In genomic region chr3:132535575-132536441, GRCh38 we compare ENCODE assay signal across 8 cellular contexts.
DNase-seq lines count a peak whose midpoint lies in the region; ATAC-seq and TF ChIP-seq lines count a peak whose summit lies in the region.

No MANE protein-coding gene starts in this region.

- no peak overlapping the region for H3K27ac Mint-ChIP-seq in CD8-positive, alpha-beta T cell

- H3K4me3 Mint-ChIP-seq in CD8-positive, alpha-beta T cell, result no peak overlapping the region

- H3K4me1 Mint-ChIP-seq in CD8-positive, alpha-beta T cell (ENCODE audit: low read depth), result no peaks in the 10 kb centered on the region

- no peak for ATAC-seq in CD8-positive, alpha-beta T cell
- ATAC-seq in right lobe of liver, result peak; percentile 90 to 94 (median 92)

- H3K4me1 ChIP-seq in CD8-positive, alpha-beta T cell (ENCODE audit: insufficient read depth, low read length), result no peaks in the 10 kb centered on the region
- H3K4me1 ChIP-seq in right lobe of liver, result no peaks in the 10 kb centered on the region

- H3K9me3 Mint-ChIP-seq in CD8-positive, alpha-beta T cell, result no peaks in the 10 kb centered on the region

- H3K27me3 Mint-ChIP-seq in CD8-positive, alpha-beta T cell (ENCODE audit: low read depth), result no peaks in the 10 kb centered on the region

- H3K36me3 Mint-ChIP-seq in CD8-positive, alpha-beta T cell, result peaks cover 70% of the 10 kb centered on the region

- intact Hi-C loops in CD8-positive, alpha-beta T cell (cut with DNase I, micrococcal nuclease), result loop anchor here (1.0 to 10.0 kb wide), 3 partner anchors 106 to 889 kb away; no protein-coding TSS in a partner anchor
- intact Hi-C loops in right lobe of liver (cut with DNase I), result loop anchor here in 1 of 2 donors (10.0 kb wide), 1 partner anchor 109 kb away; no protein-coding TSS in a partner anchor

- no peak for TF ChIP-seq POLR2A in right lobe of liver (IDR thresholded peaks at IDR 0.05)

- DNase-seq in CD8-positive, alpha-beta T cell, result peak in 5 of 7 experiments; percentile 32 to 51 (median 35)
- DNase-seq in H7, result peak; percentile 51
- peak; percentile 58 for DNase-seq in NCI-H2107 treated with DMSO at 0.1 percent for 48 hours (lab: John Stamatoyannopoulos, UW; ENCODE audit: unreplicated experiment)
- DNase-seq in activated CD4-positive, CD25-positive, alpha-beta regulatory T cell treated with anti-CD3 and anti-CD28 coated beads, Interleukin-2, amount 50 U/mL, for 72 hours, result peak; percentile 48
- no peak for DNase-seq in coronary artery (ENCODE audit: low spot score)
- peak in 2 of 3 donors; percentile 30 to 60 for DNase-seq in right lobe of liver
- DNase-seq in stimulated activated CD4-positive, alpha-beta T cell treated with anti-CD3 and anti-CD28 coated beads, TNF-alpha, amount 100 ng/mL, for 48 hours (ENCODE audit: low read depth in 3 of 3), result peak; percentile 16 to 43 (median 43)
- DNase-seq in NCI-H1048 (lab: John Stamatoyannopoulos, UW), result no peak

- POLR2A ChIA-PET in CD8-positive, alpha-beta T cell (lab: Charles Lee), result interaction anchor here (0.5 kb wide), 1 partner anchor 106 kb away, joined by 3 read pairs; no protein-coding TSS in a partner anchor

- WGBS in right lobe of liver (ENCODE audit: insufficient coverage, low coverage, low lambda C conversion rate, missing lambda C conversion rate), result 48% methylated on average over 7 of the region's 7 CpGs

- H3K27ac ChIP-seq in CD8-positive, alpha-beta T cell (ENCODE audit: low read depth, low read length), result no peak overlapping the region
- H3K27ac ChIP-seq in coronary artery (peak overlapping the region; percentile 12 to 59), right lobe of liver (no peak overlapping the region)

- no peaks in the 10 kb centered on the region for H3K9me3 ChIP-seq in CD8-positive, alpha-beta T cell (ENCODE audit: low read length)
- no peaks in the 10 kb centered on the region for H3K9me3 ChIP-seq in right lobe of liver

- CTCF ChIA-PET in CD8-positive, alpha-beta T cell (lab: Charles Lee), result interaction anchor here (0.7 to 5.1 kb wide), 26 partner anchors 9 to 921 kb away, joined by 3 to 45 read pairs (median 4); no protein-coding TSS in a partner anchor

- H3K27me3 ChIP-seq in CD8-positive, alpha-beta T cell (ENCODE audit: insufficient read depth, low read length), result no peaks in the 10 kb centered on the region
- no peaks in the 10 kb centered on the region for H3K27me3 ChIP-seq in H7 (ENCODE audit: control insufficient read depth, insufficient read depth, low read length)
- no peaks in the 10 kb centered on the region for H3K27me3 ChIP-seq in right lobe of liver

- TF ChIP-seq CTCF in CD8-positive, alpha-beta T cell (IDR thresholded peaks at IDR 0.05), result peak; percentile 80
- TF ChIP-seq CTCF in coronary artery (IDR thresholded peaks at IDR 0.05) (peak; percentile 37), right lobe of liver (IDR thresholded peaks at IDR 0.05) (peak; percentile 58 to 68 (median 62))

- H3K4me3 ChIP-seq in CD8-positive, alpha-beta T cell (ENCODE audit: low read depth, low read length), result no peak overlapping the region
- H3K4me3 ChIP-seq in H7 (ENCODE audit: insufficient read depth, low read depth, low read length) (no peak overlapping the region), coronary artery (no peak overlapping the region), right lobe of liver (no peak overlapping the region)

- peaks cover 31% of the 10 kb centered on the region for H3K36me3 ChIP-seq in CD8-positive, alpha-beta T cell (ENCODE audit: insufficient read depth, low read length)
- peaks cover 3% of the 10 kb centered on the region for H3K36me3 ChIP-seq in H7 (replicated peaks; ENCODE audit: control insufficient read depth, insufficient read depth, low read length)
- peaks cover 0 to 25% (median 7%) of the 10 kb centered on the region in 4 donors for H3K36me3 ChIP-seq in right lobe of liver

Comparison
In these comparisons a context has a peak if more than half of its experiments do, and no peak if none do; other contexts are left out.
1. DNase-seq: peak in CD8-positive, alpha-beta T cell (5 of 7), H7 (single experiment), NCI-H2107 treated with DMSO at 0.1 percent for 48 hours (single experiment), activated CD4-positive, CD25-positive, alpha-beta regulatory T cell treated with anti-CD3 and anti-CD28 coated beads, Interleukin-2, amount 50 U/mL, for 72 hours (single experiment), right lobe of liver (2 of 3) and stimulated activated CD4-positive, alpha-beta T cell treated with anti-CD3 and anti-CD28 coated beads, TNF-alpha, amount 100 ng/mL, for 48 hours (3 of 3); none in coronary artery (single experiment) and NCI-H1048 (single experiment).
2. H3K27ac ChIP-seq: peak in coronary artery (2 of 2); none in CD8-positive, alpha-beta T cell (single experiment) and right lobe of liver (0 of 3).
3. Peak in every context shown above with its lines, with median percentiles within 50 percentile points of each other: CTCF ChIP-seq.